Comparison of ENCODE assay signal across 23 cellular contexts in the genomic region with DNA sequence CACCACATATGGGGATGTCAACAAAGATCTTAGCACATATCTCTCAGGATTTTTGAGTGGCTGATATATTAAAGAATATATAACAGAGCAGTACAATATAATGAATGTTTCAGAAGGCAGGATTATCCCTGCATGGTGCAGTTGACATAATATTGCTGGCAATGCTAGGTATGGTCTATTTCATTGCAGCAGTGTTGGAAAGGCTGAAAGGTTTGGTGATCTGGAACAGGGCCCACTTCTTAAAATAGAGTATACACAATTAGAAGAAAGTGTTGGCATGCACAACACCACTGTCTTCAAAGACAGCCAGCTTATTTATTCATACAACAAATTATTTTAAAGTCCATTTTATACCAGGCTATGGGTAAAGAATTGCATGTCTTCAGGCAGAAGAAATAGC. TPM values are rescaled to one million over a fixed set of nuclear protein-coding genes. Genes with fewer than 3 reads are reported as not detected.
"Had no signal": no experiment of that assay in that cellular context is flagged by ENCODE, and none has a peak within 500 bp of the region (broad histone marks: within the 10 kb centered on the region; RNA-seq: fewer than 3 reads in every experiment).

No MANE protein-coding gene starts in this region.

- H3K27ac ChIP-seq: SJCRH30 had no signal

- ATAC-seq: HepG2, SK-N-SH treated with all-trans-retinoic acid at 6 μM for 48 hours had no signal

- H3K36me3 ChIP-seq: MG63, SJCRH30 had no signal

- H3K27me3 ChIP-seq: MG63 had no signal

- H3K4me3 ChIP-seq: MG63, SJCRH30 had no signal

- H3K9me3 ChIP-seq: MG63, SJCRH30 had no signal

- DNase-seq: IMR-90, Karpas-422, KG1, MG63, NCI-H1092, NCI-H1105 treated with DMSO at 0.1 percent for 48 hours, NCI-H1417 treated with DMSO at 0.1 percent for 48 hours, NCI-H146, NCI-H1694 treated with DMSO at 0.1 percent for 48 hours, NCI-H2029, NCI-H2081 treated with DMSO at 0.1 percent for 48 hours, NCI-H2171, NCI-H226, NCI-H446, NCI-H510A, NCI-H524 treated with DMSO at 0.1 percent for 48 hours, NCI-H69, NCI-H774, RPMI8226, SHP77 treated with DMSO at 0.1 percent for 48 hours, SJCRH30 had no signal

- H3K4me1 ChIP-seq: SJCRH30 had no signal

RNA-seq across cellular contexts. Expression of gene GRIN3A, which starts 44.5 kb away (rescaled TPM):
- total RNA-seq: HepG2, IMR-90, SJCRH30 had no signal
